7 cellular contexts compared by ENCODE assay signal in genomic region chr13:96052655-96053002, GRCh38. TPM values are rescaled to one million over a fixed set of nuclear protein-coding genes. Genes with fewer than 3 reads are reported as not detected.
DNase-seq lines count a peak whose midpoint lies in the region; ATAC-seq lines count a peak whose summit lies in the region.

No MANE protein-coding gene starts in this region.

- peaks cover 36 to 71% (median 53%) of the 10 kb centered on the region in 5 donors for H3K27me3 Mint-ChIP-seq in naive thymus-derived CD8-positive, alpha-beta T cell

- peaks cover 49% of the 10 kb centered on the region for H3K79me2 ChIP-seq in Karpas-422 (ENCODE audit: low read length)

- H3K4me1 ChIP-seq in HAP-1 = peaks cover 7% of the 10 kb centered on the region
- peaks cover 10% of the 10 kb centered on the region; the same call in 1 of the 2 replicates for H3K4me1 ChIP-seq in Karpas-422 (ENCODE audit: low read length)

- POLR2A ChIA-PET in naive thymus-derived CD8-positive, alpha-beta T cell (lab: Charles Lee) = no interaction called here

- H3K4me3 Mint-ChIP-seq in naive thymus-derived CD8-positive, alpha-beta T cell = peak overlapping the region in 8 of 10 donors; percentile 43 to 70 (median 64)

- H3K4me3 ChIP-seq in HAP-1 (peak overlapping the region; percentile 87), Karpas-422 (ENCODE audit: low read length) (peak overlapping the region; percentile 83)

- peaks cover 3% of the 10 kb centered on the region for H3K36me3 ChIP-seq in HAP-1 (replicated peaks)
- H3K36me3 ChIP-seq in Karpas-422 (ENCODE audit: insufficient read depth, low read length) = no peaks in the 10 kb centered on the region

- H3K9ac ChIP-seq in Karpas-422 (ENCODE audit: low read length) = peak overlapping the region; percentile 96

- H3K4me2 ChIP-seq in Karpas-422 (ENCODE audit: low read depth, low read length, poor library complexity, severe bottlenecking) = peak overlapping the region; percentile 100

- peak overlapping the region; percentile 89 for H2AFZ ChIP-seq in Karpas-422 (ENCODE audit: low read length)

- H4K20me1 ChIP-seq in Karpas-422 (ENCODE audit: insufficient read depth, low read depth, low read length) = no peaks in the 10 kb centered on the region

- in situ Hi-C loops in HAP-1 (cut with MboI; ENCODE audit: low sequenced_read_pairs) = no loop called here

- no peak overlapping the region for H3K27ac Mint-ChIP-seq in naive thymus-derived CD8-positive, alpha-beta T cell

- ATAC-seq in GM18502 (IDR thresholded peaks at IDR 0.05; ENCODE audit: poor library complexity, unreplicated experiment) (peak; percentile 72), esophagus mucosa (peak; percentile 71)
- ATAC-seq in naive thymus-derived CD8-positive, alpha-beta T cell = no peak

- H3K27me3 ChIP-seq in HAP-1 (ENCODE audit: low read depth) (no peaks in the 10 kb centered on the region), Karpas-422 (ENCODE audit: low read length) (no peaks in the 10 kb centered on the region)

- H3K9me3 ChIP-seq in HAP-1 (peaks cover 6% of the 10 kb centered on the region; the same call in 1 of the 2 replicates), Karpas-422 (ENCODE audit: low read length) (no peaks in the 10 kb centered on the region)

- H3K27ac ChIP-seq in Karpas-422 (ENCODE audit: low read length) = peak overlapping the region; percentile 43

- peaks cover 4 to 12% (median 8%) of the 10 kb centered on the region in 4 donors for H3K4me1 Mint-ChIP-seq in naive thymus-derived CD8-positive, alpha-beta T cell

- peaks cover 1 to 49% (median 14%) of the 10 kb centered on the region in 9 donors for H3K9me3 Mint-ChIP-seq in naive thymus-derived CD8-positive, alpha-beta T cell

- H3K9me2 ChIP-seq in Karpas-422 (replicated peaks; ENCODE audit: insufficient read depth, low read length) = no peaks in the 10 kb centered on the region

- DNase-seq in HAP-1 (ENCODE audit: low spot score in 2 of 2) (no peak), Karpas-422 (peak; percentile 75), SKM-1 (lab: John Stamatoyannopoulos, UW; ENCODE audit: unreplicated experiment) (peak; percentile 58)
- DNase-seq in naive thymus-derived CD8-positive, alpha-beta T cell = no peak
- no peak for DNase-seq in activated CD4-positive, CD25-positive, alpha-beta regulatory T cell (lab: John Stamatoyannopoulos, UW)

- H3K36me3 Mint-ChIP-seq in naive thymus-derived CD8-positive, alpha-beta T cell = peaks cover 0 to 11% (median 0%) of the 10 kb centered on the region in 3 donors

RNA-seq across cellular contexts. Expression of gene UGGT2, which starts 0.6 kb away (rescaled TPM):
- 39.6 and 73.1 TPM in 2 replicates for total RNA-seq in Karpas-422 (2014; rRNA removed; shearing (Covaris generic); ENCODE audit: low replicate concordance)
- 13.3 TPM for total RNA-seq in esophagus mucosa
- total RNA-seq in naive thymus-derived CD8-positive, alpha-beta T cell = not detected
- not detected for polyA plus RNA-seq in naive thymus-derived CD8-positive, alpha-beta T cell

RNA-seq across cellular contexts. Expression of gene HS6ST3, which starts 37.3 kb away (rescaled TPM):
- total RNA-seq in Karpas-422 (2014; rRNA removed; shearing (Covaris generic); ENCODE audit: low replicate concordance) = not detected in 2 replicates
- not detected for total RNA-seq in esophagus mucosa
- not detected for total RNA-seq in naive thymus-derived CD8-positive, alpha-beta T cell
- not detected for polyA plus RNA-seq in naive thymus-derived CD8-positive, alpha-beta T cell

Comparison
In these comparisons a context has a peak if more than half of its experiments do, and no peak if none do; other contexts are left out.
1. ATAC-seq: peak in GM18502 (single experiment) and esophagus mucosa (single experiment); none in naive thymus-derived CD8-positive, alpha-beta T cell (0 of 2).
2. DNase-seq: peak in Karpas-422 (single experiment) and SKM-1 (single experiment); none in HAP-1 (0 of 2), naive thymus-derived CD8-positive, alpha-beta T cell (0 of 10) and activated CD4-positive, CD25-positive, alpha-beta regulatory T cell (0 of 4).
3. RNA of gene UGGT2, which starts 0.6 kb away (total RNA-seq): 39.6 to 73.1 TPM in Karpas-422 and 13.3 TPM in esophagus mucosa (single experiment); not detected in naive thymus-derived CD8-positive, alpha-beta T cell; every median in the first group is over 10 times any median in the second.